8 cellular contexts compared by ENCODE assay signal in genomic region chr15:77187751-77188464, GRCh38.
A peak's percentile ranks its signal among the peaks of the same experiment; 100 is the strongest.
DNase-seq lines count a peak whose midpoint lies in the region; ATAC-seq, FAIRE-seq and TF ChIP-seq lines count a peak whose summit lies in the region.

No MANE protein-coding gene starts in this region.

- peak; percentile 89 for FAIRE-seq in GM18507 (lab: Jason Lieb, UNC)
- peak; percentile 20 for FAIRE-seq in astrocyte (lab: Jason Lieb, UNC)

- no peak overlapping the region for H2AFZ ChIP-seq in astrocyte (ENCODE audit: low read depth, low read length)

- H3K4me1 Mint-ChIP-seq in astrocyte (ENCODE audit: low read depth, unreplicated experiment), result peaks cover 16% of the 10 kb centered on the region

- no peaks in the 10 kb centered on the region for H3K9me3 Mint-ChIP-seq in astrocyte (ENCODE audit: unreplicated experiment)

- no peak overlapping the region for H3K9ac ChIP-seq in astrocyte (ENCODE audit: low read length)

- H3K27ac Mint-ChIP-seq in astrocyte (ENCODE audit: unreplicated experiment), result no peak overlapping the region

- intact Hi-C loops in thyroid gland (cut with DNase I), result no loop called here

- TF ChIP-seq CTCF in astrocyte (IDR thresholded peaks at IDR 0.05; ENCODE audit: insufficient read depth, low read depth, low read length) (no peak), thyroid gland (IDR thresholded peaks at IDR 0.05) (no peak)

- H3K9me3 ChIP-seq in astrocyte (ENCODE audit: insufficient read depth, low read depth, low read length), result no peaks in the 10 kb centered on the region
- no peaks in the 10 kb centered on the region for H3K9me3 ChIP-seq in thyroid gland

- peaks cover 4% of the 10 kb centered on the region for H4K20me1 ChIP-seq in astrocyte (ENCODE audit: insufficient read depth, low read length)

- H3K36me3 ChIP-seq in astrocyte (ENCODE audit: insufficient read depth, low read length) (no peaks in the 10 kb centered on the region), thyroid gland (no peaks in the 10 kb centered on the region)

- 58 to 68% methylated on average over 4 of the region's 4 CpGs for WGBS in thyroid gland, 2 donors

- no peaks in the 10 kb centered on the region for H3K36me3 Mint-ChIP-seq in astrocyte (ENCODE audit: low read depth, unreplicated experiment)

- H3K4me1 ChIP-seq in astrocyte (ENCODE audit: insufficient read depth, low read length) (peaks cover 8% of the 10 kb centered on the region), thyroid gland (peaks cover 12 to 16% of the 10 kb centered on the region in 2 donors)

- H3K27ac ChIP-seq in astrocyte (ENCODE audit: low read depth, low read length) (no peak overlapping the region), thyroid gland (peak overlapping the region; percentile 56 to 66 (median 58))

- H3K27me3 ChIP-seq in astrocyte (ENCODE audit: insufficient read depth, low read length) (no peaks in the 10 kb centered on the region), thyroid gland (no peaks in the 10 kb centered on the region)

- H3K27me3 Mint-ChIP-seq in astrocyte (ENCODE audit: low read depth, unreplicated experiment), result no peaks in the 10 kb centered on the region

- ATAC-seq in left lobe of liver, result peak; percentile 69
- no peak for ATAC-seq in HG02571 (IDR thresholded peaks at IDR 0.05; ENCODE audit: unreplicated experiment)

- TF ChIP-seq POLR2A in thyroid gland (IDR thresholded peaks at IDR 0.05), result no peak

- H3K79me2 ChIP-seq in astrocyte (ENCODE audit: insufficient read depth, low read length), result no peaks in the 10 kb centered on the region

- no peak overlapping the region for H3K4me3 Mint-ChIP-seq in astrocyte (ENCODE audit: unreplicated experiment)

- H3K4me2 ChIP-seq in astrocyte (ENCODE audit: low read length), result peak overlapping the region; percentile 24

- H3K4me3 ChIP-seq in astrocyte (ENCODE audit: insufficient read depth, low read depth, low read length) (no peak overlapping the region), thyroid gland (replicated peaks in 1 of 3) (no peak overlapping the region)

- DNase-seq in GM18507 (ENCODE audit: extremely low spot score, insufficient read length, low read depth), result no peak
- DNase-seq in KG1 (lab: John Stamatoyannopoulos, UW), result peak; percentile 71
- peak; percentile 58 for DNase-seq in astrocyte (ENCODE audit: low read depth)
- no peak for DNase-seq in left lobe of liver (ENCODE audit: low spot score)
- DNase-seq in thyroid gland, result peak; percentile 7 to 8
- DNase-seq in NCI-H1105 (lab: John Stamatoyannopoulos, UW), result no peak
- no peak for DNase-seq in activated CD8-positive, alpha-beta memory T cell treated with anti-CD3 and anti-CD28 coated beads, Interleukin-2, amount 50 U/mL, for 4 hours

Comparison
In these comparisons a context has a peak if more than half of its experiments do, and no peak if none do; other contexts are left out.
1. DNase-seq: peak in KG1 (single experiment), astrocyte (single experiment) and thyroid gland (2 of 2); none in GM18507 (single experiment), left lobe of liver (single experiment), NCI-H1105 (single experiment) and activated CD8-positive, alpha-beta memory T cell treated with anti-CD3 and anti-CD28 coated beads, Interleukin-2, amount 50 U/mL, for 4 hours (single experiment).